In genomic region chr11:67027483-67027930, GRCh38 we compare ENCODE assay signal across 18 cellular contexts. TPM values are rescaled to one million over a fixed set of nuclear protein-coding genes. Genes with fewer than 3 reads are reported as not detected.
A peak's percentile ranks its signal among the peaks of the same experiment; 100 is the strongest.
DNase-seq lines count a peak whose midpoint lies in the region; ATAC-seq and TF ChIP-seq lines count a peak whose summit lies in the region.
"Had no signal": no experiment of that assay in that cellular context is flagged by ENCODE, and none has a peak within 500 bp of the region (broad histone marks: within the 10 kb centered on the region; RNA-seq: fewer than 3 reads in every experiment).

No MANE protein-coding gene starts in this region.

- peaks cover 32% of the 10 kb centered on the region for H3K4me1 Mint-ChIP-seq in GM23338

- H3K36me3 ChIP-seq in GM23338 (ENCODE audit: insufficient read depth): no peaks in the 10 kb centered on the region
- no peaks in the 10 kb centered on the region for H3K36me3 ChIP-seq in OCI-LY7 (ENCODE audit: insufficient read depth, low read length)
- no peaks in the 10 kb centered on the region for H3K36me3 ChIP-seq in mucosa of descending colon (ENCODE audit: low read depth)
- no peaks in the 10 kb centered on the region for H3K36me3 ChIP-seq in PC-3 (ENCODE audit: low read depth, low read length)
- H3K36me3 ChIP-seq: ascending aorta had no signal

- POLR2A ChIA-PET in OCI-LY7 (lab: Charles Lee): interaction anchor here (0.5 to 1.5 kb wide), 4 partner anchors 34 to 160 kb away, joined by 3 to 5 read pairs (median 4); no protein-coding TSS in a partner anchor
- POLR2A ChIA-PET in PC-3 (lab: Charles Lee; ENCODE audit: unreplicated experiment): interaction anchor here (0.6 kb wide), 1 partner anchor 561 kb away, joined by 14 read pairs; the partner anchor contains the start of gene PELI3
- POLR2A ChIA-PET in HEK293T (lab: Yijun Ruan, JAX): no interaction called here

- no peaks in the 10 kb centered on the region for H3K79me2 ChIP-seq in GM23338 (replicated peaks; ENCODE audit: insufficient read depth)
- no peaks in the 10 kb centered on the region for H3K79me2 ChIP-seq in OCI-LY7 (ENCODE audit: insufficient read depth, low read depth, low read length)
- H3K79me2 ChIP-seq in PC-3 (ENCODE audit: low read length): no peaks in the 10 kb centered on the region

- H4K20me1 ChIP-seq in GM23338 (replicated peaks; ENCODE audit: insufficient read depth) (no peaks in the 10 kb centered on the region), OCI-LY7 (ENCODE audit: insufficient read depth, low read length) (no peaks in the 10 kb centered on the region), PC-3 (ENCODE audit: low read length) (no peaks in the 10 kb centered on the region)

- H3K9me3 ChIP-seq in OCI-LY7 (ENCODE audit: low read length): no peaks in the 10 kb centered on the region
- H3K9me3 ChIP-seq in mucosa of descending colon: no peaks in the 10 kb centered on the region
- no peaks in the 10 kb centered on the region for H3K9me3 ChIP-seq in PC-3 (ENCODE audit: low read length)
- H3K9me3 ChIP-seq: ascending aorta had no signal

- H3K4me1 ChIP-seq in GM23338 (ENCODE audit: insufficient read depth) (peaks cover 17% of the 10 kb centered on the region; the same call in 1 of the 2 replicates), OCI-LY7 (ENCODE audit: insufficient read depth, low read length, poor library complexity, severe bottlenecking) (peaks cover 68% of the 10 kb centered on the region), mucosa of descending colon (ENCODE audit: low read depth) (peaks cover 13% of the 10 kb centered on the region), PC-3 (ENCODE audit: insufficient read depth, low read length) (peaks cover 41% of the 10 kb centered on the region)

- H3K9ac ChIP-seq in PC-3 (ENCODE audit: low read length): no peak overlapping the region

- CTCF ChIA-PET in OCI-LY7 (lab: Charles Lee; ENCODE audit: unreplicated experiment) (interaction anchor here (1.0 to 1.7 kb wide), 2 partner anchors 11 to 17 kb away, joined by 5 to 7 read pairs; no protein-coding TSS in a partner anchor), PC-3 (lab: Charles Lee) (no interaction called here), HEK293T (lab: Yijun Ruan, JAX) (interaction anchor here (0.5 to 0.9 kb wide), 2 partner anchors 23 to 451 kb away, joined by 3 to 4 read pairs; no protein-coding TSS in a partner anchor)

- H3K9me3 Mint-ChIP-seq in GM23338: peaks cover 4% of the 10 kb centered on the region
- H3K9me3 Mint-ChIP-seq: mesothelial cell of epicardium; stimulated activated naive CD8-positive, alpha-beta T cell treated with anti-CD3 and anti-CD28 coated beads, Interleukin-15, Interleukin-2, amounts not matched to agents 100 ng/mL and 50 ng/mL, for 24 hours had no signal

- H3K4me2 ChIP-seq in GM23338 (no peak overlapping the region), OCI-LY7 (ENCODE audit: low read length) (peak overlapping the region; percentile 85), PC-3 (ENCODE audit: low read length) (no peak overlapping the region)

- H2AFZ ChIP-seq in GM23338 (no peak overlapping the region), OCI-LY7 (ENCODE audit: low read length) (peak overlapping the region; percentile 56; the same call in 1 of the 2 replicates), PC-3 (ENCODE audit: low read length) (no peak overlapping the region)

- H3K27ac Mint-ChIP-seq in GM23338: 0 out of 2 replicates have a peak overlapping the region, but pooled peaks have one; percentile 36
- H3K27ac Mint-ChIP-seq: mesothelial cell of epicardium; stimulated activated naive CD8-positive, alpha-beta T cell treated with anti-CD3 and anti-CD28 coated beads, Interleukin-15, Interleukin-2, amounts not matched to agents 100 ng/mL and 50 ng/mL, for 24 hours had no signal

- no peak overlapping the region for H3K4me3 Mint-ChIP-seq in GM23338
- H3K4me3 Mint-ChIP-seq: mesothelial cell of epicardium; stimulated activated naive CD8-positive, alpha-beta T cell treated with anti-CD3 and anti-CD28 coated beads, Interleukin-15, Interleukin-2, amounts not matched to agents 100 ng/mL and 50 ng/mL, for 24 hours had no signal

- H3K4me3 ChIP-seq in GM12865 (ENCODE audit: low read depth, low read length): no peak overlapping the region
- no peak overlapping the region for H3K4me3 ChIP-seq in GM23338
- H3K4me3 ChIP-seq in OCI-LY7 (ENCODE audit: low read depth, low read length, poor library complexity, severe bottlenecking): peak overlapping the region; percentile 54
- H3K4me3 ChIP-seq in mucosa of descending colon: no peak overlapping the region
- no peak overlapping the region for H3K4me3 ChIP-seq in PC-3 (ENCODE audit: low read length)
- H3K4me3 ChIP-seq: ascending aorta had no signal

- H3K9me2 ChIP-seq in GM23338 (ENCODE audit: insufficient read depth) (no peaks in the 10 kb centered on the region), OCI-LY7 (ENCODE audit: insufficient read depth, low read length) (no peaks in the 10 kb centered on the region), PC-3 (replicated peaks; ENCODE audit: low read length) (no peaks in the 10 kb centered on the region)

- BruUV-seq in OCI-LY7 (replicated peaks; lab: Mats Ljungman, UMichigan) (no TSS peak), PC-3 (replicated peaks; lab: Mats Ljungman, UMichigan) (no TSS peak)

- DNase-seq in GM12865 (ENCODE audit: low read depth) (peak; percentile 33), GM23338 (ENCODE audit: low spot score) (no peak), OCI-LY7 (ENCODE audit: low spot score) (peak; percentile 30), mucosa of gallbladder (ENCODE audit: low spot score) (peak; percentile 59), mucosa of descending colon (no peak), PC-3 (no peak), HT-29 (ENCODE audit: low spot score) (no peak), HEK293T (ENCODE audit: extremely low spot score) (no peak)
- DNase-seq: activated effector memory CD4-positive, alpha-beta T cell treated with Interleukin-2 at 50 U/mL for 16 hours; AML-193; cortex of kidney; NCI-H2171 treated with DMSO at 0.1 percent for 48 hours had no signal

- H3K36me3 Mint-ChIP-seq in GM23338 (ENCODE audit: low read depth): peaks cover 1% of the 10 kb centered on the region; the same call in 1 of the 3 replicates
- H3K36me3 Mint-ChIP-seq: mesothelial cell of epicardium had no signal

- ATAC-seq in GM23338 (no peak), mucosa of descending colon (no peak), PC-3 (no peak)

- H3K27ac ChIP-seq in GM23338 (ENCODE audit: low read depth): no peak overlapping the region
- peak overlapping the region; percentile 40 for H3K27ac ChIP-seq in OCI-LY7 (ENCODE audit: low read depth, low read length, poor library complexity, severe bottlenecking)
- no peak overlapping the region for H3K27ac ChIP-seq in PC-3 (ENCODE audit: low read length)
- H3K27ac ChIP-seq: ascending aorta had no signal

- no peak for TF ChIP-seq CTCF in GM12865 (IDR thresholded peaks at IDR 0.05; ENCODE audit: insufficient read depth, low read depth, low read length, missing control alignments)
- TF ChIP-seq CTCF in GM23338 (conservative IDR thresholded peaks at IDR 0.05; ENCODE audit: low read depth in 2 of 2): no peak
- no peak for TF ChIP-seq CTCF in OCI-LY7 (conservative IDR thresholded peaks at IDR 0.05; ENCODE audit: low read length)
- no peak for TF ChIP-seq CTCF in mucosa of descending colon (IDR thresholded peaks at IDR 0.05)
- no peak for TF ChIP-seq CTCF in PC-3 (conservative IDR thresholded peaks at IDR 0.05; ENCODE audit: low read depth, low read length)

- H3K27me3 ChIP-seq in GM23338 (ENCODE audit: insufficient read depth) (peaks cover 28% of the 10 kb centered on the region), PC-3 (ENCODE audit: low read length) (no peaks in the 10 kb centered on the region)
- H3K27me3 ChIP-seq: ascending aorta had no signal

- H3F3A ChIP-seq in GM23338 (replicated peaks; ENCODE audit: low read depth) (peaks cover 6% of the 10 kb centered on the region; the same call in 1 of the 2 replicates), PC-3 (ENCODE audit: low read length, unreplicated experiment) (no peaks in the 10 kb centered on the region)

- H3K27me3 Mint-ChIP-seq in GM23338 (ENCODE audit: insufficient read depth, low read depth, poor library complexity): peaks cover 36% of the 10 kb centered on the region

- intact Hi-C loops in OCI-LY7 (cut with micrococcal nuclease; ENCODE audit: unreplicated experiment) (no loop called here), mucosa of descending colon (cut with DNase I, micrococcal nuclease) (no loop called here), PC-3 (cut with micrococcal nuclease) (no loop called here)

TF ChIP-seq in HEK293T, 16 proteins besides CTCF, POLR2A, EP300 and RAD21 (continues in another document):
- TF ChIP-seq SUZ12 (IDR thresholded peaks at IDR 0.05): no peak
- TF ChIP-seq BHLHE40 (IDR thresholded peaks at IDR 0.05; ENCODE audit: borderline replicate concordance): no peak
- TF ChIP-seq NFRKB (IDR thresholded peaks at IDR 0.05): no peak
- TF ChIP-seq FOXA1 (IDR thresholded peaks at IDR 0.05): no peak
- no peak for TF ChIP-seq FOXK2 (IDR thresholded peaks at IDR 0.05)
- TF ChIP-seq TARDBP (IDR thresholded peaks at IDR 0.05): no peak
- no peak for TF ChIP-seq ZNF384 (IDR thresholded peaks at IDR 0.05)
- TF ChIP-seq CTBP1 (IDR thresholded peaks at IDR 0.05; ENCODE audit: borderline replicate concordance): no peak
- no peak for TF ChIP-seq SP1 (IDR thresholded peaks at IDR 0.05)
- no peak for TF ChIP-seq L3MBTL2 (conservative IDR thresholded peaks at IDR 0.05)

RNA-seq across cellular contexts. Expression of gene SYT12, which starts 4.6 kb away (rescaled TPM):
- total RNA-seq in GM23338 (2014; rRNA removed; shearing (Covaris generic)): 2.5 and 3.1 TPM in 2 replicates
- 0.92 TPM in 2 replicates for polyA plus RNA-seq in GM23338 (2016; fragmentation: Nextera tagmentation; extraction: Ambion mirVana)
- 0.21 and 0.25 TPM in 2 replicates for total RNA-seq in OCI-LY7 (2014; rRNA removed; shearing (Covaris generic))
- total RNA-seq in OCI-LY7 (2022) (0.72 and 0.87 TPM in 2 replicates), mucosa of gallbladder (0.58 TPM), mucosa of descending colon (under 1 TPM in 1 of 3 donors, not detected in 2; 0.09 TPM), PC-3 (2014; rRNA removed) (4.8 and 5.1 TPM in 2 replicates)
- 0.42 and 1.7 TPM in 2 replicates for total RNA-seq in HT-29 (2014; rRNA removed; shearing (Covaris generic))
- total RNA-seq: activated CD8-positive, alpha-beta memory T cell treated with anti-CD3 and anti-CD28 coated beads for 36 hours had no signal

RNA-seq across cellular contexts. Expression of gene RHOD, which starts 29.1 kb away (rescaled TPM):
- 16.2 and 16.7 TPM in 2 replicates for total RNA-seq in GM23338 (2014; rRNA removed; shearing (Covaris generic))
- 12.7 and 13.8 TPM in 2 replicates for polyA plus RNA-seq in GM23338 (2016; fragmentation: Nextera tagmentation; extraction: Ambion mirVana)
- total RNA-seq in OCI-LY7 (2014; rRNA removed; shearing (Covaris generic)): not detected in 2 replicates
- total RNA-seq in OCI-LY7 (2022): not detected in 2 replicates
- total RNA-seq in mucosa of gallbladder: 23.3 TPM
- total RNA-seq in mucosa of descending colon: 1 to 10 TPM; 3.3 to 7.2 (median 3.9) TPM
- total RNA-seq in PC-3 (2014; rRNA removed): 99.9 and 121 TPM in 2 replicates
- total RNA-seq in HT-29 (2014; rRNA removed; shearing (Covaris generic)): 54.3 and 62.8 TPM in 2 replicates
- total RNA-seq: HT1080 had no signal

RNA-seq across cellular contexts. Expression of gene C11orf86, which starts 52.4 kb away (rescaled TPM):
- total RNA-seq in GM23338 (2014; rRNA removed; shearing (Covaris generic)): 0.21 TPM in 1 of 2 replicates, not detected in the other
- polyA plus RNA-seq in GM23338 (2016; fragmentation: Nextera tagmentation; extraction: Ambion mirVana): 0.73 and 0.74 TPM in 2 replicates
- not detected in 2 replicates for total RNA-seq in OCI-LY7 (2014; rRNA removed; shearing (Covaris generic))
- not detected in 2 replicates for total RNA-seq in OCI-LY7 (2022)
- total RNA-seq in mucosa of gallbladder: not detected
- 10 to 100 TPM; 26.9 to 51.5 (median 38.3) TPM for total RNA-seq in mucosa of descending colon
- total RNA-seq in PC-3 (2014; rRNA removed): not detected in 2 replicates
- 0.29 and 0.69 TPM in 2 replicates for total RNA-seq in HT-29 (2014; rRNA removed; shearing (Covaris generic))
- total RNA-seq: activated CD8-positive, alpha-beta memory T cell treated with anti-CD3 and anti-CD28 coated beads for 36 hours; ascending aorta; epithelial cell of proximal tubule; HT1080; mesothelial cell of epicardium had no signal

Comparison
In these comparisons a context has a peak if more than half of its experiments do, and no peak if none do; other contexts are left out.
1. DNase-seq: peak in GM12865 (single experiment), OCI-LY7 (single experiment) and mucosa of gallbladder (single experiment); none in GM23338 (single experiment), mucosa of descending colon (0 of 3), PC-3 (single experiment), HT-29 (single experiment) and HEK293T (single experiment).
2. RNA of gene C11orf86, which starts 52.4 kb away (total RNA-seq): 26.9 to 51.5 TPM in mucosa of descending colon; 0.29 to 0.69 TPM in HT-29, 0.21 TPM in GM23338, not detected in OCI-LY7, not detected in mucosa of gallbladder (single experiment) and not detected in PC-3; every median in the first group is over 10 times any median in the second.